ENCODE assay signal across 8 cellular contexts in the genomic region with DNA sequence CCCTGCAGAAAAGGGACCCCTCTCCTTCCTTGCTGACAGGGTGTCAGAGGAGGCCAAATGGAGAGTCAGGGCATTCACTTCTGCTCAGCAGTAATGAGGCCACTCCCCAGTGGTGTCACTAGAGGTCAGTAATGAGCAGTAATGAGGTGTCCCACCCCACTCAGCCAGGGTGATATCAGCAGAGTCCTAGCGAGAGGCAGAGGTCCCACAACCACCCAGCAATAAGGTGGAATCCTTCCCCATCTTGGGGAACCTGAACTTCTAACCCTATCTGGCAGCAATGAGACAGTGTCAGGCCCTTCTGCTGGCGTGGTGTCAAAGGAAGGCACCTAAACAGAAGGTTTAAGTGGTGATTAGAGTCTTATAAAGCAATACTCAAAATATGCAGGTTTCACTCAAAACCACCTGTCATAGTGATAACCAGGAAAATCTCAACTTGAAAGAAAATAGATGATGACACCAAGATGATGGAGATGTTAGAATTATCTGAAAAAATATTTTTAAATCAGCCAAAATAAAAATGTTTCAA. TPM values are rescaled to one million over a fixed set of nuclear protein-coding genes. Genes with fewer than 3 reads are reported as not detected.
DNase-seq lines count a peak whose midpoint lies in the region; ATAC-seq and TF ChIP-seq lines count a peak whose summit lies in the region.

No MANE protein-coding gene starts in this region.

- H3K9me3 Mint-ChIP-seq in activated T-cell treated with anti-CD3 and anti-CD28 coated beads, Interleukin-2, amount 50 U/mL, for 4 hours = peaks cover 23% of the 10 kb centered on the region

- H3K27me3 ChIP-seq in gastroesophageal sphincter = no peaks in the 10 kb centered on the region

- TF ChIP-seq EP300 in gastroesophageal sphincter (IDR thresholded peaks at IDR 0.05) = no peak

- peaks cover 7% of the 10 kb centered on the region for H3K4me1 Mint-ChIP-seq in activated T-cell treated with anti-CD3 and anti-CD28 coated beads, Interleukin-2, amount 50 U/mL, for 4 hours (ENCODE audit: low read depth)

- ATAC-seq in GM18907 (IDR thresholded peaks at IDR 0.05; ENCODE audit: unreplicated experiment) (peak; percentile 99), HG03060 (IDR thresholded peaks at IDR 0.05; ENCODE audit: low read depth, unreplicated experiment) (peak; percentile 87), gastroesophageal sphincter (peak; percentile 88)
- peak; percentile 99 to 100 for ATAC-seq in activated T-cell treated with anti-CD3 and anti-CD28 coated beads, Interleukin-2, amount 50 U/mL, for 4 hours

- no peak overlapping the region for H3K27ac ChIP-seq in gastroesophageal sphincter

- no peaks in the 10 kb centered on the region for H3K4me1 ChIP-seq in gastroesophageal sphincter

- H3K36me3 ChIP-seq in gastroesophageal sphincter = no peaks in the 10 kb centered on the region

- TF ChIP-seq POLR2A in gastroesophageal sphincter (IDR thresholded peaks at IDR 0.05) = no peak

- H3K4me3 Mint-ChIP-seq in activated T-cell treated with anti-CD3 and anti-CD28 coated beads, Interleukin-2, amount 50 U/mL, for 4 hours = no peak overlapping the region

- TF ChIP-seq CTCF in gastroesophageal sphincter (IDR thresholded peaks at IDR 0.05) (peak; percentile 53 to 78 (median 58)), retinal pigment epithelial cell (conservative IDR thresholded peaks at IDR 0.05; ENCODE audit: low read depth, low read length) (peak; percentile 88)

- whole genome bisulfite sequencing in gastroesophageal sphincter (ENCODE audit: low coverage in 1 of 2), 2 donors = 38% methylated on average over 1 of the region's 2 CpGs; no CpG with 5 or more reads in 1 of the 2 donors

- no peak overlapping the region for H3K4me3 ChIP-seq in gastroesophageal sphincter
- no peak overlapping the region for H3K4me3 ChIP-seq in retinal pigment epithelial cell (ENCODE audit: low read length)

- peaks cover 2% of the 10 kb centered on the region for H3K36me3 Mint-ChIP-seq in activated T-cell treated with anti-CD3 and anti-CD28 coated beads, Interleukin-2, amount 50 U/mL, for 4 hours (ENCODE audit: insufficient read depth)

- peaks cover 0 to 28% (median 0%) of the 10 kb centered on the region in 3 donors for H3K9me3 ChIP-seq in gastroesophageal sphincter

- peak; percentile 19 for DNase-seq in COLO829 (ENCODE audit: low spot score)
- DNase-seq in NCI-H748 (lab: John Stamatoyannopoulos, UW; ENCODE audit: unreplicated experiment) = peak; percentile 53
- DNase-seq in activated T-cell treated with anti-CD3 and anti-CD28 coated beads, Interleukin-2, amount 50 U/mL, for 4 hours = peak; percentile 45
- DNase-seq in retinal pigment epithelial cell (ENCODE audit: low read depth) = no peak
- DNase-seq in DMS79 treated with DMSO at 0.1 percent for 48 hours (lab: John Stamatoyannopoulos, UW) = no peak

- H3K27me3 Mint-ChIP-seq in activated T-cell treated with anti-CD3 and anti-CD28 coated beads, Interleukin-2, amount 50 U/mL, for 4 hours (ENCODE audit: low read depth) = peaks cover 56% of the 10 kb centered on the region

RNA-seq across cellular contexts. Expression of gene OCA2, which starts 12.9 kb away (rescaled TPM):
- total RNA-seq in activated T-cell treated with anti-CD3 and anti-CD28 coated beads, Interleukin-2, amount 50 U/mL, for 4 hours = not detected
- 1 to 10 TPM in 2 of 4 donors, under 1 TPM in 1, not detected in 1; 0.40 to 2.0 (median 1.1) TPM for total RNA-seq in gastroesophageal sphincter

Comparison
In these comparisons a context has a peak if more than half of its experiments do, and no peak if none do; other contexts are left out.
1. DNase-seq: peak in COLO829 (single experiment), NCI-H748 (single experiment) and activated T-cell treated with anti-CD3 and anti-CD28 coated beads, Interleukin-2, amount 50 U/mL, for 4 hours (single experiment); none in retinal pigment epithelial cell (single experiment) and DMS79 treated with DMSO at 0.1 percent for 48 hours (single experiment).
2. Peak in every context shown above with its lines, with median percentiles within 50 percentile points of each other: ATAC-seq.